16 cellular contexts compared by ENCODE assay signal in the genomic region with DNA sequence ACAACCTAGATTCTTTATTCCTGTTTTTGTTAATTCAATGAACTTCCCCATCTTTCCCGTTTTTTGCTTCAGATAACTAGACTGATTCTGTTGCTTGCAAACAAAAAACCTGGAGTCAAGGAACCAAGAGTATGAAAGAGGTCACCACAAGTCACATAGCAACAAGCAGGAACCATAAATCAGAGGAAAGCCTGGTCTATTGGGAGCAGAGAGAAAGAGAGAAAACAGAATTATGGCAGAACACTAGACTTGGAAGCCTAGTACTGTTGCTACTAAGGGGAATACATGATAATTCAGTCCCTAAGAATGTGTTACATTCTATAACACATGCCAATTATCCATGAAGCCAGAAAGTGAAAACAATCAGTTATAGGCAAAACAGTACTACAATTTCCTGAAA.
DNase-seq lines count a peak whose midpoint lies in the region; ATAC-seq and TF ChIP-seq lines count a peak whose summit lies in the region.
"Had no signal": no experiment of that assay in that cellular context is flagged by ENCODE, and none has a peak within 500 bp of the region (broad histone marks: within the 10 kb centered on the region; RNA-seq: fewer than 3 reads in every experiment).

No MANE protein-coding gene starts in this region.

- H3K27me3 ChIP-seq in mesenchymal stem cell (ENCODE audit: control insufficient read depth in 1 of 2, insufficient read depth in 1 of 2, low read length in 2 of 2) = no peaks in the 10 kb centered on the region
- H3K27me3 ChIP-seq in aorta (ENCODE audit: control insufficient read depth in 1 of 2, insufficient read depth in 2 of 2, low read length in 1 of 2) = no peaks in the 10 kb centered on the region
- H3K27me3 ChIP-seq in trophoblast cell (ENCODE audit: insufficient read depth, low read length) = no peaks in the 10 kb centered on the region
- H3K27me3 ChIP-seq: pancreas had no signal

- intact Hi-C loops in natural killer cell (cut with micrococcal nuclease) (no loop called here), aorta (cut with DNase I) (no loop called here)

- no peak overlapping the region for H2BK120ac ChIP-seq in mesenchymal stem cell (ENCODE audit: low read depth, low read length)
- H2BK120ac ChIP-seq in trophoblast cell (ENCODE audit: insufficient read depth, low read length, poor library complexity) = no peak overlapping the region

- H3K36me3 Mint-ChIP-seq in natural killer cell = no peaks in the 10 kb centered on the region
- no peaks in the 10 kb centered on the region for H3K36me3 Mint-ChIP-seq in natural killer cell treated with Interleukin-12 subunit alpha and Interleukin-12 subunit beta and Interleukin-15 and Interleukin-18, amount 100 ng/mL, for 72 hours
- H3K36me3 Mint-ChIP-seq in central memory CD8-positive, alpha-beta T cell (ENCODE audit: insufficient read depth) = peaks cover 6% of the 10 kb centered on the region

- no peak overlapping the region for H3K27ac ChIP-seq in mesenchymal stem cell (ENCODE audit: low read length, poor library complexity, severe bottlenecking)
- no peak overlapping the region for H3K27ac ChIP-seq in aorta (ENCODE audit: low read depth in 1 of 2, low read length in 2 of 2)
- no peak overlapping the region for H3K27ac ChIP-seq in trophoblast cell (ENCODE audit: low read depth, low read length)
- H3K27ac ChIP-seq: pancreas had no signal

- H3K23ac ChIP-seq in mesenchymal stem cell (ENCODE audit: low read length in 2 of 2) (no peak overlapping the region), trophoblast cell (ENCODE audit: low read length) (no peak overlapping the region)

- H3K14ac ChIP-seq in mesenchymal stem cell (ENCODE audit: low read length in 2 of 2) (no peak overlapping the region), trophoblast cell (ENCODE audit: low read length) (no peak overlapping the region)

- H2AK5ac ChIP-seq in mesenchymal stem cell (ENCODE audit: low read length, severe bottlenecking) (no peak overlapping the region), trophoblast cell (ENCODE audit: low read length) (no peak overlapping the region)

- peaks cover 7 to 27% of the 10 kb centered on the region in 2 experiments for H3K36me3 ChIP-seq in mesenchymal stem cell (ENCODE audit: control insufficient read depth in 1 of 2, insufficient read depth in 2 of 2, low read depth in 1 of 2, low read length in 2 of 2)
- no peaks in the 10 kb centered on the region for H3K36me3 ChIP-seq in aorta (ENCODE audit: control insufficient read depth in 1 of 2, insufficient read depth in 2 of 2, low read length in 1 of 2)
- H3K36me3 ChIP-seq in trophoblast cell (ENCODE audit: control insufficient read depth in 1 of 2, insufficient read depth in 2 of 2, low read length in 2 of 2) = peaks cover 0 to 2% of the 10 kb centered on the region in 2 experiments
- H3K36me3 ChIP-seq: pancreas had no signal

- peaks cover 68 to 72% of the 10 kb centered on the region in 2 donors for H3K4me1 Mint-ChIP-seq in natural killer cell
- peaks cover 54 to 58% of the 10 kb centered on the region in 2 donors for H3K4me1 Mint-ChIP-seq in natural killer cell treated with Interleukin-12 subunit alpha and Interleukin-12 subunit beta and Interleukin-15 and Interleukin-18, amount 100 ng/mL, for 72 hours (ENCODE audit: low read depth in 2 of 2)
- H3K4me1 Mint-ChIP-seq in central memory CD8-positive, alpha-beta T cell = peaks cover 83% of the 10 kb centered on the region

- H3K18ac ChIP-seq in mesenchymal stem cell (ENCODE audit: low read depth in 1 of 2, low read length in 2 of 2) (no peak overlapping the region), trophoblast cell (ENCODE audit: low read length) (no peak overlapping the region)

- peak overlapping the region in 1 of 2 experiments; percentile 1 for H3K4me3 ChIP-seq in mesenchymal stem cell (ENCODE audit: insufficient read depth in 1 of 2, low read depth in 1 of 2, low read length in 2 of 2)
- H3K4me3 ChIP-seq in aorta (ENCODE audit: low read length in 2 of 2) = no peak overlapping the region
- no peak overlapping the region for H3K4me3 ChIP-seq in trophoblast cell (ENCODE audit: low read depth, low read length)
- H3K4me3 ChIP-seq: pancreas had no signal

- H2BK5ac ChIP-seq in mesenchymal stem cell (ENCODE audit: low read depth, low read length, poor library complexity, severe bottlenecking) (no peak overlapping the region), trophoblast cell (ENCODE audit: low read depth, low read length, poor library complexity) (no peak overlapping the region)

- H2BK15ac ChIP-seq in mesenchymal stem cell (ENCODE audit: low read depth, poor library complexity, severe bottlenecking) = no peak overlapping the region

- 71% methylated on average over 1 of the region's 1 CpG for WGBS in mesenchymal stem cell
- 24 to 28% methylated on average over 1 of the region's 1 CpG for WGBS in aorta, 2 donors
- WGBS in trophoblast cell (ENCODE audit: extremely low coverage, insufficient coverage, insufficient read length) = no CpG with 5 or more reads among the region's 1 CpG

- H4K91ac ChIP-seq in mesenchymal stem cell (ENCODE audit: low read length) (no peak overlapping the region), trophoblast cell (ENCODE audit: low read depth, low read length) (no peak overlapping the region)

- H3K9me3 Mint-ChIP-seq in natural killer cell = no peaks in the 10 kb centered on the region
- no peaks in the 10 kb centered on the region for H3K9me3 Mint-ChIP-seq in natural killer cell treated with Interleukin-12 subunit alpha and Interleukin-12 subunit beta and Interleukin-15 and Interleukin-18, amount 100 ng/mL, for 72 hours
- no peaks in the 10 kb centered on the region for H3K9me3 Mint-ChIP-seq in central memory CD8-positive, alpha-beta T cell
- H3K9me3 Mint-ChIP-seq: effector memory CD8-positive, alpha-beta T cell had no signal

- no peak for TF ChIP-seq CTCF in natural killer cell (IDR thresholded peaks at IDR 0.05)

- peak overlapping the region; percentile 8 to 11 for H3K27ac Mint-ChIP-seq in natural killer cell
- H3K27ac Mint-ChIP-seq in natural killer cell treated with Interleukin-12 subunit alpha and Interleukin-12 subunit beta and Interleukin-15 and Interleukin-18, amount 100 ng/mL, for 72 hours = peak overlapping the region in 1 of 2 donors; percentile 12
- peak overlapping the region; percentile 2 for H3K27ac Mint-ChIP-seq in central memory CD8-positive, alpha-beta T cell (ENCODE audit: low read depth)

- H3K9ac ChIP-seq in mesenchymal stem cell (ENCODE audit: low read length) (no peak overlapping the region), trophoblast cell (ENCODE audit: low read length) (no peak overlapping the region)

- ATAC-seq in natural killer cell (no peak), aorta (ENCODE audit: low FRiP score) (peak; percentile 74)
- no peak for ATAC-seq in natural killer cell treated with Interleukin-12 subunit alpha and Interleukin-12 subunit beta and Interleukin-15 and Interleukin-18, amount 100 ng/mL, for 72 hours
- no peak for ATAC-seq in central memory CD8-positive, alpha-beta T cell (replicated peaks; ENCODE audit: extremely low read depth, poor library complexity, severe bottlenecking)
- ATAC-seq: effector memory CD8-positive, alpha-beta T cell had no signal

- no peak overlapping the region for H3K4me3 Mint-ChIP-seq in natural killer cell
- H3K4me3 Mint-ChIP-seq in natural killer cell treated with Interleukin-12 subunit alpha and Interleukin-12 subunit beta and Interleukin-15 and Interleukin-18, amount 100 ng/mL, for 72 hours = no peak overlapping the region
- no peak overlapping the region for H3K4me3 Mint-ChIP-seq in central memory CD8-positive, alpha-beta T cell

- no peak overlapping the region for H4K12ac ChIP-seq in trophoblast cell (ENCODE audit: low read depth, low read length)

- H3K9me3 ChIP-seq in mesenchymal stem cell (ENCODE audit: control insufficient read depth, low read length) = no peaks in the 10 kb centered on the region
- no peaks in the 10 kb centered on the region for H3K9me3 ChIP-seq in aorta (ENCODE audit: control insufficient read depth, low read length)
- no peaks in the 10 kb centered on the region for H3K9me3 ChIP-seq in trophoblast cell (ENCODE audit: insufficient read depth, low read depth, low read length)
- H3K9me3 ChIP-seq: pancreas had no signal

- DNase-seq in natural killer cell = no peak
- DNase-seq in natural killer cell treated with Interleukin-12 subunit alpha and Interleukin-12 subunit beta and Interleukin-15 and Interleukin-18, amount 100 ng/mL, for 72 hours (ENCODE audit: low spot score) = no peak
- no peak for DNase-seq in central memory CD8-positive, alpha-beta T cell (ENCODE audit: low spot score in 2 of 2)
- peak; percentile 29 for DNase-seq in mesenchymal stem cell
- no peak for DNase-seq in aorta
- DNase-seq in trophoblast cell = no peak
- no peak for DNase-seq in activated CD4-positive, alpha-beta T cell treated with anti-CD3 and anti-CD28 coated beads, Interleukin-2, amount 50 U/mL, for 48 hours
- DNase-seq in HK-2 (ENCODE audit: unreplicated experiment) = no peak
- DNase-seq: effector memory CD8-positive, alpha-beta T cell; foreskin melanocyte; midbrain; NCI-H1694 treated with DMSO at 0.1 percent for 48 hours; NCI-H510A treated with DMSO at 0.1 percent for 48 hours; OCI-M1; pancreas; SW 1271 had no signal

- H3K79me2 ChIP-seq in trophoblast cell (ENCODE audit: control insufficient read depth, insufficient read depth, low read length, poor library complexity) = peaks cover 11% of the 10 kb centered on the region

- no peaks in the 10 kb centered on the region for H3K27me3 Mint-ChIP-seq in natural killer cell (ENCODE audit: low read depth in 2 of 2)
- no peaks in the 10 kb centered on the region for H3K27me3 Mint-ChIP-seq in natural killer cell treated with Interleukin-12 subunit alpha and Interleukin-12 subunit beta and Interleukin-15 and Interleukin-18, amount 100 ng/mL, for 72 hours
- H3K27me3 Mint-ChIP-seq in central memory CD8-positive, alpha-beta T cell = no peaks in the 10 kb centered on the region
- H3K27me3 Mint-ChIP-seq: effector memory CD8-positive, alpha-beta T cell had no signal

- H3K4ac ChIP-seq in mesenchymal stem cell (ENCODE audit: low read depth in 1 of 2, low read length in 2 of 2) = no peak overlapping the region
- H3K4ac ChIP-seq in trophoblast cell (ENCODE audit: low read depth, low read length) = no peak overlapping the region

- no peak overlapping the region for H2AFZ ChIP-seq in mesenchymal stem cell (ENCODE audit: low read depth, low read length)
- H2AFZ ChIP-seq in trophoblast cell (ENCODE audit: insufficient read depth, low read length, poor library complexity) = no peak overlapping the region

- peaks cover 3% of the 10 kb centered on the region for H3K79me1 ChIP-seq in mesenchymal stem cell (replicated peaks; ENCODE audit: low read length, poor library complexity, severe bottlenecking)
- H3K79me1 ChIP-seq in trophoblast cell (ENCODE audit: low read length) = peaks cover 2% of the 10 kb centered on the region

- no peak overlapping the region for H3K4me2 ChIP-seq in mesenchymal stem cell (ENCODE audit: low read length, poor library complexity, severe bottlenecking)
- H3K4me2 ChIP-seq in trophoblast cell (ENCODE audit: low read length) = no peak overlapping the region

- H2BK12ac ChIP-seq in mesenchymal stem cell (ENCODE audit: low read length in 2 of 2) = no peak overlapping the region
- no peak overlapping the region for H2BK12ac ChIP-seq in trophoblast cell (ENCODE audit: low read length)

- H4K8ac ChIP-seq in mesenchymal stem cell (ENCODE audit: low read length) = no peak overlapping the region
- no peak overlapping the region for H4K8ac ChIP-seq in trophoblast cell (ENCODE audit: low read depth, low read length)

- H3K4me1 ChIP-seq in mesenchymal stem cell (ENCODE audit: control insufficient read depth, insufficient read depth, low read depth, low read length) (no peaks in the 10 kb centered on the region), aorta (ENCODE audit: control insufficient read depth in 1 of 2, insufficient read depth in 2 of 2, low read length in 2 of 2) (peaks cover 4 to 9% of the 10 kb centered on the region in 2 donors), trophoblast cell (ENCODE audit: control insufficient read depth in 1 of 2, insufficient read depth in 2 of 2, low read length in 2 of 2) (peaks cover 0 to 3% of the 10 kb centered on the region in 2 experiments)
- H3K4me1 ChIP-seq: pancreas had no signal
